In the genomic region with DNA sequence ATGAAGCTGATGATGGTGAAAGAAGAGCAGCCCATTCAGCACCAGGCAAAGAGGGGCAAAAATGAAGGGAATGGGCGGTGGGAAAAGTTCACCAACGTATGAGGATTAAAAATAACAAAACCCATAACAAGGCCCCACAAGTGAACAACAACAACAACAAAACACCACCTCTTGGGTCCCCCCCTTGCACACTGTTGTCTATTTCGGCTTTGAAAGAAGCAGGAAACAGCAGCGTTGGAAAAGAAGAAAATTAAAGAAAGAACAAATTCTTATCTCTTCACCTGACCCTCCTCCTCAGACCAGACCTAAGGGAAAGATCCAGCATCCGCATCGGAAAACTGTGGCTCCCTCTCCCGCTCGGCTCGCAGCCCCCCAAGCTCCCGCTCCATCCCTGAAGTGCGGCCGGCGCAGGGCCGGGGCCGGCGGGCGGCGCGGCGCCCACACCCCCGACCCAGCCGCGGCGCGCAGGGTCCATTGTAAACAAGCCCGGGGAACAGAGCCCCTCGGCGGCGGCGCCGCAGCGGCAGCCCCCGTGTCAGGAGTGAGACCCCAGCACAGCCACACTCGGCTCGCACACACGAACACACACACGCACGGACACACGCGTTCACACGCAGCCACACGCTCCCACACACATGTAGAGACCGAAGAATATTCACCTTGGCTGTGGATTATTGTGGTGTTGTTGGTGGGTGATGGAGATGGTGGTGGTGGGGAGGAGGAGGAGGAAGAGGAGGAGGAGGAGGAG, we compare ENCODE assay signal across 8 cellular contexts. TPM values are rescaled to one million over a fixed set of nuclear protein-coding genes. Genes with fewer than 3 reads are reported as not detected.
DNase-seq lines count a peak whose midpoint lies in the region; ATAC-seq, FAIRE-seq and TF ChIP-seq lines count a peak whose summit lies in the region.

No MANE protein-coding gene starts in this region.

- TF ChIP-seq POLR2A in right lobe of liver (IDR thresholded peaks at IDR 0.05) (no peak), testis (IDR thresholded peaks at IDR 0.05) (no peak), GM12892 (IDR thresholded peaks at IDR 0.05; ENCODE audit: low read depth, low read length) (no peak)

- H3K27me3 ChIP-seq in right lobe of liver: no peaks in the 10 kb centered on the region
- no peaks in the 10 kb centered on the region for H3K27me3 ChIP-seq in testis

- H3K36me3 ChIP-seq in right lobe of liver: no peaks in the 10 kb centered on the region
- H3K36me3 ChIP-seq in testis (ENCODE audit: low read depth, missing control alignments): no peaks in the 10 kb centered on the region

- FAIRE-seq in GM12892 (lab: Jason Lieb, UNC): no peak

- no peak for ATAC-seq in right lobe of liver

- H3K4me1 ChIP-seq in right lobe of liver (peaks cover 0 to 8% (median 2%) of the 10 kb centered on the region in 4 donors), testis (peaks cover 14% of the 10 kb centered on the region)

- TF ChIP-seq CTCF in right lobe of liver (IDR thresholded peaks at IDR 0.05): no peak
- TF ChIP-seq CTCF in testis (IDR thresholded peaks at IDR 0.05): no peak

- peak; percentile 56 for DNase-seq in NCI-H2171 treated with DMSO at 0.1 percent for 48 hours (lab: John Stamatoyannopoulos, UW)
- no peak for DNase-seq in NCI-H2171 (lab: John Stamatoyannopoulos, UW)
- DNase-seq in NCI-H226: peak; percentile 3
- peak; percentile 23 for DNase-seq in central memory CD4-positive, alpha-beta T cell
- DNase-seq in right lobe of liver: peak in 2 of 3 donors; percentile 43 to 71
- no peak for DNase-seq in testis
- no peak for DNase-seq in GM12892 (ENCODE audit: insufficient read length)
- no peak for DNase-seq in effector CD4-positive, alpha-beta T cell

- peak overlapping the region; percentile 53 to 85 (median 73) for H3K4me3 ChIP-seq in right lobe of liver
- peak overlapping the region; percentile 66 to 98 for H3K4me3 ChIP-seq in testis

- WGBS in right lobe of liver (ENCODE audit: insufficient coverage, low coverage, low lambda C conversion rate, missing lambda C conversion rate): under 1% methylated on average over 29 of the region's 43 CpGs
- WGBS in testis, 2 donors: 0 to 1% methylated on average over 20 to 43 of the region's 43 CpGs

- H3K27ac ChIP-seq in right lobe of liver (peak overlapping the region; percentile 24 to 100 (median 100)), testis (peak overlapping the region; percentile 99)

- no peaks in the 10 kb centered on the region for H3K9me3 ChIP-seq in right lobe of liver
- H3K9me3 ChIP-seq in testis: no peaks in the 10 kb centered on the region

- intact Hi-C loops in right lobe of liver (cut with DNase I): no loop called here
- intact Hi-C loops in testis (cut with DNase I; ENCODE audit: low total_unique reads): no loop called here

RNA-seq across cellular contexts. Expression of gene RFX3, which starts 0.5 kb away (rescaled TPM):
- total RNA-seq in right lobe of liver (1 to 10 TPM; 1.4 to 2.5 (median 1.8) TPM), testis (10 to 100 TPM; 29.7 to 30.7 TPM)
- polyA plus RNA-seq in testis (ENCODE audit: insufficient read depth, low read depth, low replicate concordance): 45.3 TPM
- polyA plus RNA-seq in GM12892 (2012; ENCODE audit: missing spikeins): 7.2 TPM

Comparison
In these comparisons a context has a peak if more than half of its experiments do, and no peak if none do; other contexts are left out.
1. DNase-seq: peak in NCI-H2171 treated with DMSO at 0.1 percent for 48 hours (single experiment), NCI-H226 (single experiment), central memory CD4-positive, alpha-beta T cell (single experiment) and right lobe of liver (2 of 3); none in NCI-H2171 (single experiment), testis (single experiment), GM12892 (single experiment) and effector CD4-positive, alpha-beta T cell (single experiment).
2. RNA of gene RFX3, which starts 0.5 kb away (total RNA-seq): 29.7 to 30.7 TPM in testis; 1.4 to 2.5 TPM in right lobe of liver; every median in the first group is over 4 times any median in the second.